8 cellular contexts compared by ENCODE assay signal in genomic region chr16:75251280-75252048, GRCh38. TPM values are rescaled to one million over a fixed set of nuclear protein-coding genes. Genes with fewer than 3 reads are reported as not detected.
DNase-seq lines count a peak whose midpoint lies in the region; ATAC-seq and TF ChIP-seq lines count a peak whose summit lies in the region.

BCAR1 (minus strand) TSS chr16:75251624; CDS start chr16:75251482, 142 bp downstream.

- TF ChIP-seq POLR2A in body of pancreas (IDR thresholded peaks at IDR 0.05), result peak in 1 of 3 donors; percentile 35

- DNase-seq in COLO829 (ENCODE audit: low spot score) (peak; percentile 57), NCI-H69 (lab: John Stamatoyannopoulos, UW) (peak; percentile 84), body of pancreas (peak; percentile 89 to 94 (median 92)), hippocampal formation (lab: John Stamatoyannopoulos, UW) (peak; percentile 78 to 87), putamen (ENCODE audit: low spot score) (peak; percentile 91), NK-92 (lab: John Stamatoyannopoulos, UW; ENCODE audit: unreplicated experiment) (no peak)

- peak in 1 of 7 experiments; percentile 34 for TF ChIP-seq CTCF in body of pancreas (IDR thresholded peaks at IDR 0.05)

- H3K27me3 ChIP-seq in body of pancreas, result no peaks in the 10 kb centered on the region

- H3K4me1 ChIP-seq in body of pancreas, result peaks cover 84% of the 10 kb centered on the region

- no peaks in the 10 kb centered on the region for H3K9me3 ChIP-seq in body of pancreas

- 0% methylated on average over 1 to 72 of the region's 84 CpGs for WGBS in body of pancreas, 2 donors

- peak within 1 kb of the TSS; percentile 96 to 99 (median 99) for H3K27ac ChIP-seq in body of pancreas

- intact Hi-C loops in body of pancreas (cut with DNase I), result loop anchor here (10.0 kb wide), 1 partner anchor 53 kb away; no protein-coding TSS in a partner anchor

- ATAC-seq in GM18867 (IDR thresholded peaks at IDR 0.05; ENCODE audit: unreplicated experiment), result peak; percentile 62
- peak; percentile 65 for ATAC-seq in HG03064 (IDR thresholded peaks at IDR 0.05; ENCODE audit: low read depth, unreplicated experiment)
- ATAC-seq in body of pancreas, result peak; percentile 84

- H3K4me3 ChIP-seq in body of pancreas, result peak within 1 kb of the TSS; percentile 46 to 53

- H3K36me3 ChIP-seq in body of pancreas (replicated peaks in 1 of 2; ENCODE audit: insufficient read depth in 1 of 2, low read depth in 2 of 2), result no peaks in the 10 kb centered on the region

RNA-seq across cellular contexts. Expression of gene BCAR1, which starts in this region (rescaled TPM):
- total RNA-seq in body of pancreas, result 10 to 100 TPM; 61.0 to 72.8 TPM
